In genomic region chr5:108830705-108831276, GRCh38 we compare ENCODE assay signal across 30 cellular contexts.
"Had no signal": no experiment of that assay in that cellular context is flagged by ENCODE, and none has a peak within 500 bp of the region (broad histone marks: within the 10 kb centered on the region; RNA-seq: fewer than 3 reads in every experiment).

No MANE protein-coding gene starts in this region.

- H3K4me2 ChIP-seq: smooth muscle cell had no signal

- H3K9me3 ChIP-seq: gastrocnemius medialis, mucosa of descending colon, psoas muscle, uterus had no signal

- H2AFZ ChIP-seq: parathyroid adenoma had no signal

- H3K9ac ChIP-seq: parathyroid adenoma had no signal

- H3K4me3 ChIP-seq: coronary artery, dorsolateral prefrontal cortex, gastrocnemius medialis, lung, mucosa of descending colon, psoas muscle, smooth muscle cell, uterus had no signal

- DNase-seq: activated CD4-positive, alpha-beta T cell treated with anti-CD3 and anti-CD28 coated beads for 4 hours; activated CD4-positive, alpha-beta T cell treated with anti-CD3 and anti-CD28 coated beads, Interleukin-2, amount 50 U/mL, for 4 hours; activated CD4-positive, CD25-positive, alpha-beta regulatory T cell; activated naive CD4-positive, alpha-beta T cell treated with Interleukin-2 at 50 U/mL for 16 hours; activated T-cell treated with anti-CD3 and anti-CD28 coated beads for 4 hours; activated T-cell treated with anti-CD3 and anti-CD28 coated beads, Interleukin-2, amount 50 U/mL, for 72 hours; anterior cingulate cortex; dorsolateral prefrontal cortex; effector memory CD4-positive, alpha-beta T cell; gastrocnemius medialis; glutamatergic neuron; hippocampal formation; immature natural killer cell; mucosa of descending colon; naive B cell; nephron progenitor cell; psoas muscle; stimulated activated CD4-positive, alpha-beta T cell treated with anti-CD3 and anti-CD28 coated beads, Interleukin-1b, Interleukin-23, amount 100 ng/mL, for 48 hours; stimulated activated CD4-positive, alpha-beta T cell treated with anti-CD3 and anti-CD28 coated beads, Interleukin-4, amount 100 ng/mL, for 4 hours; stimulated activated CD8-positive, alpha-beta memory T cell treated with anti-CD3 and anti-CD28 coated beads, Interleukin-4, amount 100 ng/mL, for 48 hours; stimulated activated naive CD8-positive, alpha-beta T cell treated with anti-CD3 and anti-CD28 coated beads, Interleukin-15, amount 100 ng/mL, for 72 hours; substantia nigra; T-helper 2 cell; uterus had no signal

- H3K4me1 ChIP-seq: gastrocnemius medialis, parathyroid adenoma, psoas muscle, uterus had no signal

- H3K27ac ChIP-seq: coronary artery, dorsolateral prefrontal cortex, gastrocnemius medialis, parathyroid adenoma, psoas muscle, uterus had no signal

- ATAC-seq: activated T-cell treated with anti-CD3 and anti-CD28 coated beads, Interleukin-2, amount 50 U/mL, for 72 hours; gastrocnemius medialis; left lobe of liver; mucosa of descending colon; psoas muscle; stimulated activated memory B cell treated with anti-CD40 and anti-IgM and Interleukin-4, amounts not matched to agents 10 μg/mL and 1 μg/mL and 100 μg/mL, for 72 hours; stimulated activated naive CD8-positive, alpha-beta T cell treated with anti-CD3 and anti-CD28 coated beads, Interleukin-15, amount 100 ng/mL, for 72 hours had no signal

- H3K79me2 ChIP-seq: parathyroid adenoma had no signal

- H3K36me3 ChIP-seq: gastrocnemius medialis, uterus had no signal

- H3K27me3 ChIP-seq: dorsolateral prefrontal cortex, gastrocnemius medialis, uterus had no signal
